Comparison of ENCODE assay signal across 1 cellular context in genomic region chr6:42185597-42185996, GRCh38.
TF ChIP-seq lines count a peak whose summit lies in the region.

No MANE protein-coding gene starts in this region.

TF ChIP-seq in HepG2, 621 proteins besides CTCF, POLR2A, EP300 and RAD21:
- TF ChIP-seq ZNF557 (CRISPR knock-in tag; IDR thresholded peaks at IDR 0.05) (no peak), BRF2 (CRISPR knock-in tag; IDR thresholded peaks at IDR 0.05) (no peak), ZNF547 (CRISPR knock-in tag; IDR thresholded peaks at IDR 0.05) (no peak), MTA1 (CRISPR knock-in tag; IDR thresholded peaks at IDR 0.05; ENCODE audit: borderline replicate concordance) (no peak), MZF1 (CRISPR knock-in tag; IDR thresholded peaks at IDR 0.05; ENCODE audit: borderline replicate concordance) (no peak)
